20 cellular contexts compared by ENCODE assay signal in the genomic region with DNA sequence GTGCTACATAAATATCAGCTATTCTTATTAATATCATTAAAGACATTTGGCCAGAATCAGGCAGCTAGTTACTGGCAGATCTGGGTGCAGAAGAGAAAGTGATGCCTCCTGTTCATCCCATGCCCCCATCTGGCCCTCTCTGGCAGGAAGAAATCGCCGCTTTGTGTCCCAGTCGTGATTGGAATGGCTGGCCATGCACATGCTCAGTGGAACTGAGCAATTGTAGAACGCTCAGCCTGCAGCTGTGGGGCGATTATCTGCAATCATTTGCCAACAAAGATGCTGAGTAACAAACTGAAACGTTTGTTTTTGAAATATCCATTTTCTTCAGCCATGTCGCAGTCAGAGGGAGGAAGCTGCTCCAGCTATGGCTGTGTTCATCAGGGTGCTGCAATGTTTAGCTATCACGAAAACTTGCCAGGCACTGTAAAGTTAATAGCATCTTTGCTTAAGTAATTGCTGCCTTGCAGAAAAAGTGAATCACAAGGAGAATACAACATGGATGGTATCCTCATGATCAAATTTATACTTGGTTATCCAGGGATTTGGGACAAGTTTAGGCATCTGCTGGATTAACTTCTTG. TPM values are rescaled to one million over a fixed set of nuclear protein-coding genes. Genes with fewer than 3 reads are reported as not detected.
DNase-seq lines count a peak whose midpoint lies in the region; ATAC-seq and TF ChIP-seq lines count a peak whose summit lies in the region.
"Had no signal": no experiment of that assay in that cellular context is flagged by ENCODE, and none has a peak within 500 bp of the region (broad histone marks: within the 10 kb centered on the region; RNA-seq: fewer than 3 reads in every experiment).

No MANE protein-coding gene starts in this region.

- DNase-seq in left ventricle myocardium inferior, result no peak
- DNase-seq in cardiac septum (ENCODE audit: low spot score), result no peak
- DNase-seq in fibroblast of peridontal ligament (ENCODE audit: extremely low read depth), result peak; percentile 73
- peak; percentile 39 for DNase-seq in occipital lobe (lab: John Stamatoyannopoulos, UW)
- no peak for DNase-seq in T1000 (lab: John Stamatoyannopoulos, UW)
- DNase-seq in MV-4-11 (lab: John Stamatoyannopoulos, UW), result no peak
- DNase-seq: activated CD4-positive, alpha-beta T cell treated with anti-CD3 and anti-CD28 coated beads, Interleukin-2, amount 50 U/mL, for 1 hour; activated naive CD4-positive, alpha-beta T cell treated with Interleukin-2 at 50 U/mL for 16 hours; activated T-cell treated with anti-CD3 and anti-CD28 coated beads for 4 hours; colonic mucosa; DND-41; GOT3; NCI-H146; NK-92 treated with Interleukin-12 subunit alpha and Interleukin-12 subunit beta, amount 100 ng/mL, for 24 hours; T-cell had no signal

- H3K4me3 ChIP-seq in left ventricle myocardium inferior, result no peak overlapping the region
- H3K4me3 ChIP-seq: colonic mucosa, lung, prostate gland had no signal

- intact Hi-C loops in left ventricle myocardium inferior (cut with micrococcal nuclease) (no loop called here), cardiac septum (cut with DNase I) (no loop called here)

- peaks cover 51% of the 10 kb centered on the region for H3K4me1 ChIP-seq in left ventricle myocardium inferior
- H3K4me1 ChIP-seq: colonic mucosa, prostate gland had no signal

- ATAC-seq in GM21723 (IDR thresholded peaks at IDR 0.05; ENCODE audit: unreplicated experiment), result no peak
- no peak for ATAC-seq in GM21825 (IDR thresholded peaks at IDR 0.05; ENCODE audit: unreplicated experiment)
- ATAC-seq: natural killer cell treated with Interleukin-12 subunit alpha and Interleukin-12 subunit beta and Interleukin-15 and Interleukin-18, amount 100 ng/mL, for 72 hours; T-cell had no signal

- no peaks in the 10 kb centered on the region for H3K9me3 ChIP-seq in left ventricle myocardium inferior (replicated peaks)
- H3K9me3 ChIP-seq: colonic mucosa, prostate gland had no signal

- no peaks in the 10 kb centered on the region for H3K27me3 ChIP-seq in left ventricle myocardium inferior (ENCODE audit: low read depth)
- H3K27me3 ChIP-seq: colonic mucosa had no signal

- TF ChIP-seq CTCF in left ventricle myocardium inferior (IDR thresholded peaks at IDR 0.05; ENCODE audit: borderline replicate concordance), result no peak

- H3K27ac ChIP-seq in left ventricle myocardium inferior (replicated peaks), result peak overlapping the region; percentile 54
- H3K27ac ChIP-seq: colonic mucosa, prostate gland had no signal

- H3K36me3 ChIP-seq in left ventricle myocardium inferior, result no peaks in the 10 kb centered on the region
- H3K36me3 ChIP-seq: colonic mucosa, prostate gland had no signal

RNA-seq across cellular contexts. Expression of gene NGF, which starts 36.5 kb away (rescaled TPM):
- total RNA-seq in left ventricle myocardium inferior (5.3 TPM), cardiac septum (2.1 TPM), occipital lobe (0.78 TPM)
- total RNA-seq: natural killer cell treated with Interleukin-12 subunit alpha and Interleukin-12 subunit beta and Interleukin-15 and Interleukin-18, amount 100 ng/mL, for 72 hours; T-cell had no signal

Comparison
In these comparisons a context has a peak if more than half of its experiments do, and no peak if none do; other contexts are left out.
1. DNase-seq: peak in fibroblast of peridontal ligament (single experiment) and occipital lobe (single experiment); none in left ventricle myocardium inferior (single experiment), cardiac septum (single experiment), T1000 (single experiment) and MV-4-11 (single experiment).